ENCODE assay signal across 1 cellular context in the genomic region with DNA sequence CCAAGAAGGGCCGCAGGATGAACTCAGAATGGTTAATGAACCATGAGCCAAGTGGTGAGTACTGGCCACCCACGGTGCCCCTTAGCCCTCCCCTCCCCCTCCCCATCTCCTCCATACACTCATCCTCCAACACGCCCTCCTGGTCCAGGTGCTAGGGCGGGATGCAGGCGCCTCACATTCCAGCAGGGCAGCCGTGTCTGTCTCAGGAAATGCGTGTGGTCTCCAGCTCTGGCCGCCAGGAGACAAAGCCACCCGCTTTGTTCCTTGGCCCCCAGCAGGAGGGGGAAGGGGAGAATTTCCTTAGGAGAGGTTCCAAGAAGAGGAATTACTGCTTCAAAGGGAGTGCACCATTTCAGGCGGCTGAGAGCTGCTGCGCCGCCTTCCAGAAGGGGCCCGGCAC.
TF ChIP-seq lines count a peak whose summit lies in the region.

No MANE protein-coding gene starts in this region.

TF ChIP-seq in IMR-90, 13 proteins besides CTCF, POLR2A, EP300 and RAD21:
- TF ChIP-seq MAZ (IDR thresholded peaks at IDR 0.05; ENCODE audit: borderline replicate concordance, low read depth, low read length) (no peak), RFX5 (IDR thresholded peaks at IDR 0.05; ENCODE audit: low read depth, low read length) (no peak), BHLHE40 (IDR thresholded peaks at IDR 0.05; ENCODE audit: low read depth, low read length) (0 out of 2 replicates have a peak, but pooled peaks have one; percentile 10)
